ENCODE assay signal across 8 cellular contexts in the genomic region with DNA sequence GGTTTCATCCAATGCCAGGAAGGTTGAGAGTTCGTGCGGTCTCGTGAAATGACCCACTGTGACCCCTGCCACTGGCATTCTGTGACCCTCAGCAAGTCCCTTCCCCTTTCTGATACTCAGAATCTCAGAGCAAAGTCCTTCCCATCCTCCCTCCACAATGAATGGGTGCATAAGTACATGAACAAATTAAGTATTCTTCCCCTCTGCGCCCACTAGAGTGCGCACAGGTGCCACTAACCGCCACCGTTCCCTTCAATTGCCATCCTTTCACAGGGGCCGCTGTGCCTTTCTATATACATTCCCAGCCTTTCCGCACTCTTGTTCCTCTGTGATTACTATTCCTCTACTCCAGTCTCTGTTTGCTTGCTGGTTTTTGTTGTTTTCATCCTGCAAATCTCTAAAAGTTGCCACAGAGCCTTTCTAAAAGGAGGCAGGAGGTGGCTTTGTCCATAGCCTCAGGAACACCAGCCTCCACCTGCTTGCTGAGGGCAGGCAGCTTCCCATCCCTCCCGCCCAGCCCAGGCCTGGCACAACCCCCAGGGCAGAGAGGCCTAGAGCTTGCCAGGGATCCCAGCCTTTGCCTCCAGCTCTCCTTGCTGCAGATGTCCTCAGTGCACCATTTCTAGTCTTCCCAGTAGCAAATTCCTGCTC. TPM values are rescaled to one million over a fixed set of nuclear protein-coding genes. Genes with fewer than 3 reads are reported as not detected.
DNase-seq lines count a peak whose midpoint lies in the region; ATAC-seq, FAIRE-seq and TF ChIP-seq lines count a peak whose summit lies in the region.

No MANE protein-coding gene starts in this region.

- no peak for ATAC-seq in HG02852 (IDR thresholded peaks at IDR 0.05; ENCODE audit: unreplicated experiment)

- H3K27ac ChIP-seq in 22Rv1 (no peak overlapping the region), adrenal gland (no peak overlapping the region), left ventricle myocardium inferior (replicated peaks) (no peak overlapping the region)

- no peak for DNase-seq in GM18507 (ENCODE audit: extremely low spot score, insufficient read length, low read depth)
- DNase-seq in NCI-H128 (lab: John Stamatoyannopoulos, UW; ENCODE audit: unreplicated experiment): peak; percentile 28
- DNase-seq in SW 1271 (lab: John Stamatoyannopoulos, UW): peak; percentile 18 to 57
- peak; percentile 66 to 89 (median 77) for DNase-seq in adrenal gland
- peak; percentile 64 for DNase-seq in left ventricle myocardium inferior
- DNase-seq in retinal pigment epithelial cell (ENCODE audit: low read depth): peak; percentile 28

- intact Hi-C loops in adrenal gland (cut with DNase I): loop anchor here (10.0 kb wide), 1 partner anchor 130 kb away; no protein-coding TSS in a partner anchor
- intact Hi-C loops in left ventricle myocardium inferior (cut with micrococcal nuclease): no loop called here

- H3K9me3 ChIP-seq in adrenal gland (replicated peaks in 1 of 3): no peaks in the 10 kb centered on the region
- H3K9me3 ChIP-seq in left ventricle myocardium inferior (replicated peaks): no peaks in the 10 kb centered on the region

- H3K4me3 ChIP-seq in adrenal gland (no peak overlapping the region), left ventricle myocardium inferior (no peak overlapping the region), retinal pigment epithelial cell (ENCODE audit: low read length) (no peak overlapping the region)

- TF ChIP-seq CTCF in 22Rv1 (IDR thresholded peaks at IDR 0.05) (peak; percentile 89), adrenal gland (IDR thresholded peaks at IDR 0.05) (peak; percentile 71 to 91 (median 84)), left ventricle myocardium inferior (IDR thresholded peaks at IDR 0.05; ENCODE audit: borderline replicate concordance) (peak; percentile 84), retinal pigment epithelial cell (conservative IDR thresholded peaks at IDR 0.05; ENCODE audit: low read depth, low read length) (peak; percentile 83)

- TF ChIP-seq POLR2A in adrenal gland (IDR thresholded peaks at IDR 0.05): no peak

- H3K36me3 ChIP-seq in adrenal gland (replicated peaks in 1 of 2) (no peaks in the 10 kb centered on the region), left ventricle myocardium inferior (no peaks in the 10 kb centered on the region)

- peak; percentile 78 for FAIRE-seq in GM18507 (lab: Jason Lieb, UNC)

- WGBS in adrenal gland, 4 donors: 1 to 7% (median 4%) methylated on average over 9 to 10 of the region's 10 CpGs

- peaks cover 0 to 3% of the 10 kb centered on the region in 2 donors for H3K4me1 ChIP-seq in adrenal gland (replicated peaks in 1 of 2)
- H3K4me1 ChIP-seq in left ventricle myocardium inferior: peaks cover 4% of the 10 kb centered on the region

- H3K27me3 ChIP-seq in adrenal gland (no peaks in the 10 kb centered on the region), left ventricle myocardium inferior (ENCODE audit: low read depth) (no peaks in the 10 kb centered on the region)

RNA-seq across cellular contexts. Expression of a gene that starts 6.7 kb away (rescaled TPM):
- 100 to 1,000 TPM; 100 to 190 (median 121) TPM for total RNA-seq in adrenal gland
- 10 to 100 TPM; 47.6 to 69.5 (median 55.8) TPM for polyA plus RNA-seq in adrenal gland
- total RNA-seq in left ventricle myocardium inferior: 28.2 TPM

RNA-seq across cellular contexts. Expression of a gene that starts 43.3 kb away (rescaled TPM):
- total RNA-seq in adrenal gland: not detected
- not detected for polyA plus RNA-seq in adrenal gland
- not detected for total RNA-seq in left ventricle myocardium inferior
